In genomic region chr12:96985515-96986362, GRCh38 we compare ENCODE assay signal across 9 cellular contexts.
DNase-seq lines count a peak whose midpoint lies in the region; FAIRE-seq and TF ChIP-seq lines count a peak whose summit lies in the region.
"Had no signal": no experiment of that assay in that cellular context is flagged by ENCODE, and none has a peak within 500 bp of the region (broad histone marks: within the 10 kb centered on the region; RNA-seq: fewer than 3 reads in every experiment).

No MANE protein-coding gene starts in this region.

- peak overlapping the region; percentile 52 for H3K4me3 Mint-ChIP-seq in activated CD4-positive, alpha-beta memory T cell treated with anti-CD3 and anti-CD28 coated beads for 36 hours
- peak overlapping the region; percentile 87 for H3K4me3 Mint-ChIP-seq in nephron progenitor cell

- no peaks in the 10 kb centered on the region for H3K36me3 ChIP-seq in urinary bladder (ENCODE audit: insufficient read depth)

- no peaks in the 10 kb centered on the region for H3K9me3 Mint-ChIP-seq in activated CD4-positive, alpha-beta memory T cell treated with anti-CD3 and anti-CD28 coated beads for 36 hours
- H3K9me3 Mint-ChIP-seq in nephron progenitor cell = no peaks in the 10 kb centered on the region

- peak; percentile 36 for DNase-seq in GM12865 (ENCODE audit: low read depth)
- peak; percentile 16 for DNase-seq in H54 (ENCODE audit: insufficient read length, low spot score)
- DNase-seq in M059J (ENCODE audit: low read depth) = peak; percentile 19
- peak; percentile 47 for DNase-seq in activated CD4-positive, alpha-beta memory T cell treated with anti-CD3 and anti-CD28 coated beads for 36 hours
- DNase-seq in epithelial cell of esophagus (ENCODE audit: low read depth) = peak; percentile 24
- DNase-seq in nephron progenitor cell = peak; percentile 56
- no peak for DNase-seq in G401 (ENCODE audit: low spot score)

- peaks cover 11% of the 10 kb centered on the region for H3K27me3 Mint-ChIP-seq in activated CD4-positive, alpha-beta memory T cell treated with anti-CD3 and anti-CD28 coated beads for 36 hours
- peaks cover 22% of the 10 kb centered on the region for H3K27me3 Mint-ChIP-seq in nephron progenitor cell (ENCODE audit: low read depth, poor library complexity)

- TF ChIP-seq CTCF in GM12865 (IDR thresholded peaks at IDR 0.05; ENCODE audit: insufficient read depth, low read depth, low read length, missing control alignments) (peak; percentile 82), epithelial cell of esophagus (IDR thresholded peaks at IDR 0.05; ENCODE audit: insufficient read depth, low read depth, low read length, missing control alignments) (peak; percentile 37), nephron progenitor cell (IDR thresholded peaks at IDR 0.05) (peak; percentile 73)

- intact Hi-C loops in activated CD4-positive, alpha-beta memory T cell treated with anti-CD3 and anti-CD28 coated beads for 36 hours (cut with micrococcal nuclease) = loop anchor here (1.0 to 5.0 kb wide), 5 partner anchors 79 to 1412 kb away; partner anchors contain the start of gene NEDD1

- in situ Hi-C loops in G401 (cut with HindIII; ENCODE audit: low sequenced_read_pairs) = no loop called here

- no peak overlapping the region for H3K27ac ChIP-seq in urinary bladder (ENCODE audit: low read depth)

- CTCF ChIA-PET in activated CD4-positive, alpha-beta memory T cell treated with anti-CD3 and anti-CD28 coated beads for 36 hours (lab: Charles Lee) = interaction anchor here (0.9 to 2.8 kb wide), 12 partner anchors 7 to 1412 kb away, joined by 3 to 26 read pairs (median 4); no protein-coding TSS in a partner anchor

- peaks cover 6% of the 10 kb centered on the region for H3K4me1 Mint-ChIP-seq in activated CD4-positive, alpha-beta memory T cell treated with anti-CD3 and anti-CD28 coated beads for 36 hours (ENCODE audit: low read depth)
- peaks cover 57% of the 10 kb centered on the region for H3K4me1 Mint-ChIP-seq in nephron progenitor cell

- TF ChIP-seq POLR2A in H54 (IDR thresholded peaks at IDR 0.05; ENCODE audit: low read depth, low read length) = no peak

- POLR2A ChIA-PET in activated CD4-positive, alpha-beta memory T cell treated with anti-CD3 and anti-CD28 coated beads for 36 hours (lab: Charles Lee) = no interaction called here

- FAIRE-seq in H54 (lab: Jason Lieb, UNC) = no peak
- FAIRE-seq: colon had no signal

- WGBS in urinary bladder = 5% methylated on average over 56 of the region's 56 CpGs

- no peak overlapping the region for H3K27ac Mint-ChIP-seq in activated CD4-positive, alpha-beta memory T cell treated with anti-CD3 and anti-CD28 coated beads for 36 hours
- no peak overlapping the region for H3K27ac Mint-ChIP-seq in nephron progenitor cell

- no peaks in the 10 kb centered on the region for H3K4me1 ChIP-seq in urinary bladder (ENCODE audit: insufficient read depth)

- H3K4me3 ChIP-seq in GM12865 (ENCODE audit: low read depth, low read length) (peak overlapping the region; percentile 17), epithelial cell of esophagus (ENCODE audit: low read length) (peak overlapping the region; percentile 41), urinary bladder (ENCODE audit: low read depth, low read length) (peak overlapping the region; percentile 38)

- no peaks in the 10 kb centered on the region for H3K36me3 Mint-ChIP-seq in activated CD4-positive, alpha-beta memory T cell treated with anti-CD3 and anti-CD28 coated beads for 36 hours
- H3K36me3 Mint-ChIP-seq in nephron progenitor cell (ENCODE audit: low read depth) = no peaks in the 10 kb centered on the region
